ENCODE assay signal across 24 cellular contexts in genomic region chr9:78986446-78986845, GRCh38.
"Had no signal": no experiment of that assay in that cellular context is flagged by ENCODE, and none has a peak within 500 bp of the region (broad histone marks: within the 10 kb centered on the region; RNA-seq: fewer than 3 reads in every experiment).

No MANE protein-coding gene starts in this region.

- H3K9me3 Mint-ChIP-seq: activated CD4-positive, alpha-beta memory T cell treated with anti-CD3 and anti-CD28 coated beads for 36 hours; activated naive CD8-positive, alpha-beta T cell treated with anti-CD3 and anti-CD28 coated beads, Interleukin-2, amount 50 U/mL, for 24 hours; activated T-helper 1 cell treated with anti-CD3 and anti-CD28 coated beads, Interleukin-12 subunit alpha, Interleukin-12 subunit beta, Interleukin-2, Interleukin-4 antibody, amounts not matched to agents 30 ng/mL and 10 ng/mL and 1 ng/mL, durations not matched to agents 14 hours and 24 hours and 36 hours; stimulated activated memory B cell treated with anti-CD40 and anti-IgM and Interleukin-4, amounts not matched to agents 10 μg/mL and 1 μg/mL and 100 μg/mL, for 72 hours; WTC11 had no signal

- H2AFZ ChIP-seq: neural progenitor cell had no signal

- H3K27me3 ChIP-seq: body of pancreas, cardiac muscle cell, gastroesophageal sphincter, neural progenitor cell, transverse colon, vagina had no signal

- H3K4me3 Mint-ChIP-seq: activated CD4-positive, alpha-beta memory T cell treated with anti-CD3 and anti-CD28 coated beads for 36 hours; activated naive CD8-positive, alpha-beta T cell treated with anti-CD3 and anti-CD28 coated beads, Interleukin-2, amount 50 U/mL, for 24 hours; activated T-helper 1 cell treated with anti-CD3 and anti-CD28 coated beads, Interleukin-12 subunit alpha, Interleukin-12 subunit beta, Interleukin-2, Interleukin-4 antibody, amounts not matched to agents 30 ng/mL and 10 ng/mL and 1 ng/mL, durations not matched to agents 14 hours and 24 hours and 36 hours; mesothelial cell of epicardium; naive thymus-derived CD8-positive, alpha-beta T cell; neural progenitor cell; stimulated activated memory B cell treated with anti-CD40 and anti-IgM and Interleukin-4, amounts not matched to agents 10 μg/mL and 1 μg/mL and 100 μg/mL, for 72 hours; WTC11 had no signal

- H3K4me3 ChIP-seq: body of pancreas, cardiac muscle cell, gastroesophageal sphincter, neural progenitor cell, smooth muscle cell, transverse colon, vagina had no signal

- DNase-seq: activated CD4-positive, alpha-beta memory T cell treated with anti-CD3 and anti-CD28 coated beads for 36 hours; activated CD4-positive, alpha-beta T cell treated with anti-CD3 and anti-CD28 coated beads for 4 hours; activated gamma-delta T cell; activated naive CD4-positive, alpha-beta T cell treated with anti-CD3 and anti-CD28 coated beads, Interleukin-2, amount 50 U/mL, for 16 hours; activated naive CD8-positive, alpha-beta T cell treated with anti-CD3 and anti-CD28 coated beads, Interleukin-2, amount 50 U/mL, for 24 hours; body of pancreas; head of caudate nucleus; hypothalamus; left ventricle myocardium superior; mammary epithelial cell; naive thymus-derived CD8-positive, alpha-beta T cell; stimulated activated CD4-positive, alpha-beta T cell treated with anti-CD3 and anti-CD28 coated beads, Interleukin-15, amount 100 ng/mL, for 24 hours; transverse colon had no signal

- ATAC-seq: activated naive CD8-positive, alpha-beta T cell treated with anti-CD3 and anti-CD28 coated beads, Interleukin-2, amount 50 U/mL, for 24 hours; body of pancreas; gastroesophageal sphincter; left ventricle myocardium superior; naive thymus-derived CD8-positive, alpha-beta T cell; sciatic nerve; stimulated activated memory B cell treated with anti-CD40 and anti-IgM and Interleukin-4, amounts not matched to agents 10 μg/mL and 1 μg/mL and 100 μg/mL, for 72 hours; WTC11 had no signal

- H3K4me2 ChIP-seq: neural progenitor cell, smooth muscle cell had no signal

- H3K27ac ChIP-seq: body of pancreas, cardiac muscle cell, epithelial cell of prostate, gastroesophageal sphincter, neural progenitor cell, transverse colon, vagina had no signal

- H3K4me1 Mint-ChIP-seq: activated naive CD8-positive, alpha-beta T cell treated with anti-CD3 and anti-CD28 coated beads, Interleukin-2, amount 50 U/mL, for 24 hours; naive thymus-derived CD8-positive, alpha-beta T cell; stimulated activated memory B cell treated with anti-CD40 and anti-IgM and Interleukin-4, amounts not matched to agents 10 μg/mL and 1 μg/mL and 100 μg/mL, for 72 hours had no signal

- H3K9me3 ChIP-seq: body of pancreas, gastroesophageal sphincter, transverse colon, vagina had no signal

- H3K36me3 ChIP-seq: cardiac muscle cell, gastroesophageal sphincter, neural progenitor cell, transverse colon, vagina had no signal

- H3K36me3 Mint-ChIP-seq: activated CD4-positive, alpha-beta memory T cell treated with anti-CD3 and anti-CD28 coated beads for 36 hours; mesothelial cell of epicardium; naive thymus-derived CD8-positive, alpha-beta T cell; neural progenitor cell; stimulated activated memory B cell treated with anti-CD40 and anti-IgM and Interleukin-4, amounts not matched to agents 10 μg/mL and 1 μg/mL and 100 μg/mL, for 72 hours; WTC11 had no signal

- H3K27me3 Mint-ChIP-seq: activated CD4-positive, alpha-beta memory T cell treated with anti-CD3 and anti-CD28 coated beads for 36 hours; activated naive CD8-positive, alpha-beta T cell treated with anti-CD3 and anti-CD28 coated beads, Interleukin-2, amount 50 U/mL, for 24 hours; naive thymus-derived CD8-positive, alpha-beta T cell; stimulated activated memory B cell treated with anti-CD40 and anti-IgM and Interleukin-4, amounts not matched to agents 10 μg/mL and 1 μg/mL and 100 μg/mL, for 72 hours had no signal

- H3K4me1 ChIP-seq: body of pancreas, gastroesophageal sphincter, transverse colon, vagina had no signal

- H3K27ac Mint-ChIP-seq: activated CD4-positive, alpha-beta memory T cell treated with anti-CD3 and anti-CD28 coated beads for 36 hours; activated naive CD8-positive, alpha-beta T cell treated with anti-CD3 and anti-CD28 coated beads, Interleukin-2, amount 50 U/mL, for 24 hours; activated T-helper 1 cell treated with anti-CD3 and anti-CD28 coated beads, Interleukin-12 subunit alpha, Interleukin-12 subunit beta, Interleukin-2, Interleukin-4 antibody, amounts not matched to agents 30 ng/mL and 10 ng/mL and 1 ng/mL, durations not matched to agents 14 hours and 24 hours and 36 hours; mesothelial cell of epicardium; naive thymus-derived CD8-positive, alpha-beta T cell; neural progenitor cell; stimulated activated memory B cell treated with anti-CD40 and anti-IgM and Interleukin-4, amounts not matched to agents 10 μg/mL and 1 μg/mL and 100 μg/mL, for 72 hours; WTC11 had no signal
